Comparison of ENCODE assay signal across 1 cellular context in genomic region chr11:130037881-130038601, GRCh38.
A peak's percentile ranks its signal among the peaks of the same experiment; 100 is the strongest.
TF ChIP-seq lines count a peak whose summit lies in the region.

No MANE protein-coding gene starts in this region.

TF ChIP-seq in HepG2, 621 proteins besides CTCF, POLR2A, EP300 and RAD21 (continued from another document):
- TF ChIP-seq, protein P1, sequence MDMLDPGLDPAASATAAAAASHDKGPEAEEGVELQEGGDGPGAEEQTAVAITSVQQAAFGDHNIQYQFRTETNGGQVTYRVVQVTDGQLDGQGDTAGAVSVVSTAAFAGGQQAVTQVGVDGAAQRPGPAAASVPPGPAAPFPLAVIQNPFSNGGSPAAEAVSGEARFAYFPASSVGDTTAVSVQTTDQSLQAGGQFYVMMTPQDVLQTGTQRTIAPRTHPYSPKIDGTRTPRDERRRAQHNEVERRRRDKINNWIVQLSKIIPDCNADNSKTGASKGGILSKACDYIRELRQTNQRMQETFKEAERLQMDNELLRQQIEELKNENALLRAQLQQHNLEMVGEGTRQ (IDR thresholded peaks at IDR 0.05; ENCODE audit: low read depth, low read length) = no peak
- TF ChIP-seq, protein P1 (CRISPR knock-in tag; IDR thresholded peaks at IDR 0.05; ENCODE audit: borderline replicate concordance) = no peak
- TF ChIP-seq ZNF766 (CRISPR knock-in tag; IDR thresholded peaks at IDR 0.05; ENCODE audit: borderline replicate concordance) (no peak), HNF4A (CRISPR knock-in tag; IDR thresholded peaks at IDR 0.05) (0 out of 2 replicates have a peak, but pooled peaks have one; percentile 10), PAX8 (CRISPR knock-in tag; IDR thresholded peaks at IDR 0.05; ENCODE audit: borderline replicate concordance) (no peak), ZNF263 (CRISPR knock-in tag; IDR thresholded peaks at IDR 0.05) (peak; percentile 50; the same call in 1 of the 2 replicates), ZNF776 (CRISPR knock-in tag; IDR thresholded peaks at IDR 0.05) (no peak), NR2F6 (IDR thresholded peaks at IDR 0.05) (peak; percentile 46), NR2F6 (CRISPR knock-in tag; IDR thresholded peaks at IDR 0.05) (no peak), BATF2 (CRISPR knock-in tag; IDR thresholded peaks at IDR 0.05) (no peak), ZNF18 (CRISPR knock-in tag; IDR thresholded peaks at IDR 0.05; ENCODE audit: insufficient replicate concordance) (no peak), NCOA1 (CRISPR knock-in tag; IDR thresholded peaks at IDR 0.05) (no peak), MXI1 (IDR thresholded peaks at IDR 0.05; ENCODE audit: borderline replicate concordance, low read depth, low read length) (no peak), WIZ (CRISPR knock-in tag; IDR thresholded peaks at IDR 0.05) (no peak), ZNF343 (CRISPR knock-in tag; IDR thresholded peaks at IDR 0.05) (no peak), ZFAT (CRISPR knock-in tag; conservative IDR thresholded peaks at IDR 0.05) (no peak), ZNF558 (CRISPR knock-in tag; IDR thresholded peaks at IDR 0.05; ENCODE audit: borderline replicate concordance) (no peak), SNAPC2 (CRISPR knock-in tag; IDR thresholded peaks at IDR 0.05) (no peak), ARID5B (CRISPR knock-in tag; IDR thresholded peaks at IDR 0.05) (0 out of 2 replicates have a peak, but pooled peaks have one; percentile 17), ZBTB1 (CRISPR knock-in tag; IDR thresholded peaks at IDR 0.05; ENCODE audit: borderline replicate concordance) (no peak), NR2F2 (IDR thresholded peaks at IDR 0.05; ENCODE audit: borderline replicate concordance, low read depth) (no peak), TMF1 (CRISPR knock-in tag; IDR thresholded peaks at IDR 0.05; ENCODE audit: low read depth) (no peak), SMARCE1 (IDR thresholded peaks at IDR 0.05; ENCODE audit: borderline replicate concordance) (no peak), KAT7 (CRISPR knock-in tag; IDR thresholded peaks at IDR 0.05; ENCODE audit: borderline replicate concordance) (no peak), NFKBIZ (CRISPR knock-in tag; IDR thresholded peaks at IDR 0.05) (no peak), IRF9 (CRISPR knock-in tag; IDR thresholded peaks at IDR 0.05; ENCODE audit: borderline replicate concordance) (no peak), SAP130 (CRISPR knock-in tag; IDR thresholded peaks at IDR 0.05; ENCODE audit: low read depth) (peak; percentile 35), ZNF674 (CRISPR knock-in tag; IDR thresholded peaks at IDR 0.05; ENCODE audit: low read depth) (no peak), ZNF724P (CRISPR knock-in tag; IDR thresholded peaks at IDR 0.05; ENCODE audit: borderline replicate concordance) (no peak), HDAC2 (CRISPR knock-in tag; IDR thresholded peaks at IDR 0.05) (0 out of 2 replicates have a peak, but pooled peaks have one; percentile 5), REPIN1 (CRISPR knock-in tag; IDR thresholded peaks at IDR 0.05; ENCODE audit: borderline replicate concordance, low read depth) (no peak), TSC22D2 (CRISPR knock-in tag; IDR thresholded peaks at IDR 0.05; ENCODE audit: borderline replicate concordance) (no peak), ZNF33B (CRISPR knock-in tag; IDR thresholded peaks at IDR 0.05) (no peak), ZNF607 (CRISPR knock-in tag; IDR thresholded peaks at IDR 0.05; ENCODE audit: borderline replicate concordance) (no peak), SOX13 (IDR thresholded peaks at IDR 0.05) (no peak), SOX13 (CRISPR knock-in tag; conservative IDR thresholded peaks at IDR 0.05 in 1 of 2, IDR thresholded peaks at IDR 0.05 in 1 of 2) (peak in 1 of 2 experiments; percentile 16; a peak in 1 of 4 replicates), ZNF431 (CRISPR knock-in tag; IDR thresholded peaks at IDR 0.05; ENCODE audit: borderline replicate concordance, low read depth) (no peak), MXD4 (CRISPR knock-in tag; IDR thresholded peaks at IDR 0.05) (no peak), FOXP4 (CRISPR knock-in tag; IDR thresholded peaks at IDR 0.05) (0 out of 2 replicates have a peak, but pooled peaks have one; percentile 39), ZNF691 (CRISPR knock-in tag; IDR thresholded peaks at IDR 0.05; ENCODE audit: borderline replicate concordance, low read depth) (no peak), IRF1 (CRISPR knock-in tag; IDR thresholded peaks at IDR 0.05; ENCODE audit: low read depth) (no peak), ZNF136 (CRISPR knock-in tag; IDR thresholded peaks at IDR 0.05; ENCODE audit: low read depth) (no peak), NFIB (CRISPR knock-in tag; IDR thresholded peaks at IDR 0.05; ENCODE audit: borderline replicate concordance) (no peak)
- TF ChIP-seq, protein P2, sequence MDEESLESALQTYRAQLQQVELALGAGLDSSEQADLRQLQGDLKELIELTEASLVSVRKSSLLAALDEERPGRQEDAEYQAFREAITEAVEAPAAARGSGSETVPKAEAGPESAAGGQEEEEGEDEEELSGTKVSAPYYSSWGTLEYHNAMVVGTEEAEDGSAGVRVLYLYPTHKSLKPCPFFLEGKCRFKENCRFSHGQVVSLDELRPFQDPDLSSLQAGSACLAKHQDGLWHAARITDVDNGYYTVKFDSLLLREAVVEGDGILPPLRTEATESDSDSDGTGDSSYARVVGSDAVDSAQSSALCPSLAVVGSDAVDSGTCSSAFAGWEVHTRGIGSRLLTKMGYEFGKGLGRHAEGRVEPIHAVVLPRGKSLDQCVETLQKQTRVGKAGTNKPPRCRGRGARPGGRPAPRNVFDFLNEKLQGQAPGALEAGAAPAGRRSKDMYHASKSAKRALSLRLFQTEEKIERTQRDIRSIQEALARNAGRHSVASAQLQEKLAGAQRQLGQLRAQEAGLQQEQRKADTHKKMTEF (CRISPR knock-in tag; IDR thresholded peaks at IDR 0.05) = 0 out of 2 replicates have a peak, but pooled peaks have one; percentile 22
- TF ChIP-seq, protein P3, sequence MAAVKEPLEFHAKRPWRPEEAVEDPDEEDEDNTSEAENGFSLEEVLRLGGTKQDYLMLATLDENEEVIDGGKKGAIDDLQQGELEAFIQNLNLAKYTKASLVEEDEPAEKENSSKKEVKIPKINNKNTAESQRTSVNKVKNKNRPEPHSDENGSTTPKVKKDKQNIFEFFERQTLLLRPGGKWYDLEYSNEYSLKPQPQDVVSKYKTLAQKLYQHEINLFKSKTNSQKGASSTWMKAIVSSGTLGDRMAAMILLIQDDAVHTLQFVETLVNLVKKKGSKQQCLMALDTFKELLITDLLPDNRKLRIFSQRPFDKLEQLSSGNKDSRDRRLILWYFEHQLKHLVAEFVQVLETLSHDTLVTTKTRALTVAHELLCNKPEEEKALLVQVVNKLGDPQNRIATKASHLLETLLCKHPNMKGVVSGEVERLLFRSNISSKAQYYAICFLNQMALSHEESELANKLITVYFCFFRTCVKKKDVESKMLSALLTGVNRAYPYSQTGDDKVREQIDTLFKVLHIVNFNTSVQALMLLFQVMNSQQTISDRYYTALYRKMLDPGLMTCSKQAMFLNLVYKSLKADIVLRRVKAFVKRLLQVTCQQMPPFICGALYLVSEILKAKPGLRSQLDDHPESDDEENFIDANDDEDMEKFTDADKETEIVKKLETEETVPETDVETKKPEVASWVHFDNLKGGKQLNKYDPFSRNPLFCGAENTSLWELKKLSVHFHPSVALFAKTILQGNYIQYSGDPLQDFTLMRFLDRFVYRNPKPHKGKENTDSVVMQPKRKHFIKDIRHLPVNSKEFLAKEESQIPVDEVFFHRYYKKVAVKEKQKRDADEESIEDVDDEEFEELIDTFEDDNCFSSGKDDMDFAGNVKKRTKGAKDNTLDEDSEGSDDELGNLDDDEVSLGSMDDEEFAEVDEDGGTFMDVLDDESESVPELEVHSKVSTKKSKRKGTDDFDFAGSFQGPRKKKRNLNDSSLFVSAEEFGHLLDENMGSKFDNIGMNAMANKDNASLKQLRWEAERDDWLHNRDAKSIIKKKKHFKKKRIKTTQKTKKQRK (IDR thresholded peaks at IDR 0.05; ENCODE audit: low read length) = no peak
